Comparison of ENCODE assay signal across 8 cellular contexts in the genomic region with DNA sequence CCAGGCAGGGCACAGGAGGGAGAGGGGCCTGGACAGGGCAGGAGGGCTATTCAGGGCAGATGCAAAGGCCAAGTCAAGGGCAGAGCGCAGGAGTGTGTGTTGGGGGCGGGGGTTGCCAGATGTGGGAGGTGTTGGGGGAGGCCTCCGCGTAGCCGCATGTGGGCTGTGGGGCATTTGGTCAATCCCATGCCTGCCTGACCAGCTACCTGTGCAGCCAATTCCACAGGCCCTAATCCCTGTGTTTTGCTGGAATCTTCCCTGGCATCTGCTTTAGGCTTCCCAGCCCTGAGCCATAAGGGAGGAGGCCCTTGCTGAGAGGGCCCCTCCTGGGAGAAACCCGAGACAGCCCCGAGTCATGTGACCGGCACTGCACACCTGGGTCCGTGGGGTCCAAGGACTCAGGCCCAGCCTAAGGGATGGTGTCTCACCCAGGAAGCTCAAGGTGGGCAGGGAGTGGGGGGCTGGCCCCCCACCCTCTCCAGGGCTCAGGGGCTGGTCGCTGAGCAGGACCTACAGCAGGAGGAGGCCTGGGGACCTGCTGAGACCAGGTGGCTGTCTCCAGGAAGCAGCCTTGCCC. TPM values are rescaled to one million over a fixed set of nuclear protein-coding genes. Genes with fewer than 3 reads are reported as not detected.
A peak's percentile ranks its signal among the peaks of the same experiment; 100 is the strongest.
DNase-seq lines count a peak whose midpoint lies in the region; ATAC-seq, FAIRE-seq and TF ChIP-seq lines count a peak whose summit lies in the region.

No MANE protein-coding gene starts in this region.

- WGBS in pancreas, 2 donors = 77 to 78% methylated on average over 10 of the region's 10 CpGs

- H3K79me2 ChIP-seq in DOHH2 (ENCODE audit: control insufficient read depth, low read length) = peaks cover 7% of the 10 kb centered on the region; the same call in 1 of the 2 replicates

- H3K9me3 ChIP-seq in DOHH2 (ENCODE audit: control insufficient read depth, insufficient read depth, low read length) = no peaks in the 10 kb centered on the region
- no peaks in the 10 kb centered on the region for H3K9me3 ChIP-seq in colonic mucosa
- no peaks in the 10 kb centered on the region for H3K9me3 ChIP-seq in pancreas

- no peaks in the 10 kb centered on the region for H3K9me2 ChIP-seq in DOHH2 (replicated peaks; ENCODE audit: control insufficient read depth, low read length)

- DNase-seq in NCI-H187 treated with DMSO at 0.1 percent for 48 hours (lab: John Stamatoyannopoulos, UW) (peak; percentile 13), colonic mucosa (no peak), pancreas (no peak), foreskin melanocyte (no peak), kidney glomerular epithelial cell (lab: John Stamatoyannopoulos, UW) (no peak), LoVo (ENCODE audit: low spot score) (no peak)

- intact Hi-C loops in colonic mucosa (cut with DNase I) = no loop called here
- intact Hi-C loops in pancreas (cut with DNase I) = no loop called here

- ATAC-seq in GM21526 (IDR thresholded peaks at IDR 0.05; ENCODE audit: low FRiP score, unreplicated experiment) (peak; percentile 22), pancreas (peak in 1 of 4 donors; percentile 1)

- H4K20me1 ChIP-seq in DOHH2 (ENCODE audit: control insufficient read depth, insufficient read depth, low read depth, low read length) = no peaks in the 10 kb centered on the region

- H3K36me3 ChIP-seq in DOHH2 (ENCODE audit: control insufficient read depth, low read length) (peaks cover 20% of the 10 kb centered on the region), colonic mucosa (no peaks in the 10 kb centered on the region), pancreas (peaks cover 0 to 5% (median 0%) of the 10 kb centered on the region in 3 donors)

- peak overlapping the region; percentile 85 for H3K27ac ChIP-seq in DOHH2 (ENCODE audit: low read depth, low read length)
- H3K27ac ChIP-seq in colonic mucosa = peak overlapping the region; percentile 65
- H3K27ac ChIP-seq in pancreas = peak overlapping the region in 3 of 4 donors; percentile 30 to 72 (median 69)

- H3K4me1 ChIP-seq in DOHH2 (ENCODE audit: control insufficient read depth, low read length) (peaks cover 73% of the 10 kb centered on the region), colonic mucosa (no peaks in the 10 kb centered on the region), pancreas (no peaks in the 10 kb centered on the region)

- H3K27me3 ChIP-seq in DOHH2 (ENCODE audit: control insufficient read depth, low read length) (no peaks in the 10 kb centered on the region), colonic mucosa (no peaks in the 10 kb centered on the region), pancreas (no peaks in the 10 kb centered on the region)

- H3F3A ChIP-seq in DOHH2 (ENCODE audit: control insufficient read depth, insufficient read depth) = peaks cover 23% of the 10 kb centered on the region

- H3K4me2 ChIP-seq in DOHH2 (ENCODE audit: low read length) = peak overlapping the region; percentile 85

- H3K9ac ChIP-seq in colonic mucosa (ENCODE audit: low read depth in 2 of 2, low read length in 2 of 2) = peak overlapping the region; percentile 56 to 61

- TF ChIP-seq CTCF in DOHH2 (IDR thresholded peaks at IDR 0.05; ENCODE audit: low read depth, low read length, poor library complexity, severe bottlenecking) = no peak
- TF ChIP-seq CTCF in colonic mucosa (IDR thresholded peaks at IDR 0.05) = no peak
- TF ChIP-seq CTCF in pancreas (IDR thresholded peaks at IDR 0.05) = no peak

- no peak for FAIRE-seq in pancreas (lab: Jason Lieb, UNC)

- H3K4me3 ChIP-seq in DOHH2 (ENCODE audit: low read length) (peak overlapping the region; percentile 68), colonic mucosa (no peak overlapping the region), pancreas (no peak overlapping the region)

RNA-seq across cellular contexts. Expression of a gene that starts 20.3 kb away (rescaled TPM):
- total RNA-seq in colonic mucosa = 10 to 100 TPM; 13.1 to 20.9 TPM
- total RNA-seq in pancreas = 10 to 100 TPM in 1 of 6 donors, 1 to 10 TPM in 5; 5.5 to 10.6 (median 6.8) TPM
- 10 to 100 TPM; 11.7 to 55.6 TPM for polyA plus RNA-seq in pancreas

RNA-seq across cellular contexts. Expression of a gene that starts 33.5 kb away (rescaled TPM):
- total RNA-seq in colonic mucosa = 10 to 100 TPM; 30.2 to 55.1 TPM
- total RNA-seq in pancreas = 10 to 100 TPM in 3 of 6 donors, 1 to 10 TPM in 3; 7.8 to 15.2 (median 10.3) TPM
- 10 to 100 TPM; 37.8 to 50.7 TPM for polyA plus RNA-seq in pancreas

RNA-seq across cellular contexts. Expression of a gene that starts 42.1 kb away (rescaled TPM):
- total RNA-seq in colonic mucosa (not detected), pancreas (not detected)
- not detected for polyA plus RNA-seq in pancreas

RNA-seq across cellular contexts. Expression of a gene that starts 45.7 kb away (rescaled TPM):
- total RNA-seq in colonic mucosa (1 to 10 TPM; 2.5 to 3.2 TPM), pancreas (1 to 10 TPM in 5 of 6 donors, under 1 TPM in 1; 0.88 to 8.2 (median 1.9) TPM)
- polyA plus RNA-seq in pancreas = 1 to 10 TPM; 1.4 to 3.1 TPM

RNA-seq across cellular contexts. Expression of a gene that starts 47.6 kb away (rescaled TPM):
- 1 to 10 TPM; 4.1 to 4.4 TPM for total RNA-seq in colonic mucosa
- total RNA-seq in pancreas = 1 to 10 TPM in 1 of 6 donors, under 1 TPM in 3, not detected in 2; 0.25 to 2.0 (median 0.84) TPM
- under 1 TPM; 0.40 to 0.76 TPM for polyA plus RNA-seq in pancreas
